ENCODE assay signal across 21 cellular contexts in genomic region chr1:45617618-45618017, GRCh38. TPM values are rescaled to one million over a fixed set of nuclear protein-coding genes. Genes with fewer than 3 reads are reported as not detected.
DNase-seq lines count a peak whose midpoint lies in the region; ATAC-seq and TF ChIP-seq lines count a peak whose summit lies in the region.
"Had no signal": no experiment of that assay in that cellular context is flagged by ENCODE, and none has a peak within 500 bp of the region (broad histone marks: within the 10 kb centered on the region; RNA-seq: fewer than 3 reads in every experiment).

No MANE protein-coding gene starts in this region.

- no peaks in the 10 kb centered on the region for H3K9me3 Mint-ChIP-seq in activated naive CD8-positive, alpha-beta T cell treated with anti-CD3 and anti-CD28 coated beads for 36 hours
- H3K9me3 Mint-ChIP-seq: T-cell had no signal

- no peak for ATAC-seq in HG03457 (IDR thresholded peaks at IDR 0.05; ENCODE audit: unreplicated experiment)
- ATAC-seq: heart left ventricle, pancreas, T-cell had no signal

- DNase-seq in Daoy (ENCODE audit: low read depth) (peak; percentile 37), HS-5 (ENCODE audit: low read depth) (peak; percentile 49), foreskin fibroblast (peak; percentile 34 to 37), nucleus accumbens (lab: John Stamatoyannopoulos, UW) (no peak), mesenteric fat pad (ENCODE audit: low spot score) (no peak)
- no peak for DNase-seq in activated naive CD8-positive, alpha-beta T cell treated with anti-CD3 and anti-CD28 coated beads for 36 hours
- DNase-seq: activated CD4-positive, CD25-positive, alpha-beta regulatory T cell treated with anti-CD3 and anti-CD28 coated beads, Interleukin-2, amount 50 U/mL, for 72 hours; activated CD8-positive, alpha-beta memory T cell treated with anti-CD3 and anti-CD28 coated beads, Interleukin-2, amount 50 U/mL, for 48 hours; central memory CD4-positive, alpha-beta T cell; GDM1; heart left ventricle; kidney; MG63; NCI-H2081; pancreas; stimulated activated naive CD4-positive, alpha-beta T cell treated with Interleukin-2 at 50 U/mL for 16 hours; T-cell had no signal

- H3K27ac Mint-ChIP-seq in activated naive CD8-positive, alpha-beta T cell treated with anti-CD3 and anti-CD28 coated beads for 36 hours, result peak overlapping the region; percentile 50

- H3K4me3 ChIP-seq in foreskin fibroblast (ENCODE audit: low read depth in 1 of 2, low read length in 2 of 2), result no peak overlapping the region
- H3K4me3 ChIP-seq: BLaER1, heart left ventricle, MG63, pancreas had no signal

- H3K27me3 Mint-ChIP-seq in activated naive CD8-positive, alpha-beta T cell treated with anti-CD3 and anti-CD28 coated beads for 36 hours, result no peaks in the 10 kb centered on the region
- H3K27me3 Mint-ChIP-seq: activated naive CD8-positive, alpha-beta T cell; T-cell had no signal

- peaks cover 31% of the 10 kb centered on the region for H3K36me3 Mint-ChIP-seq in activated naive CD8-positive, alpha-beta T cell treated with anti-CD3 and anti-CD28 coated beads for 36 hours

- no peak overlapping the region for H3K4me3 Mint-ChIP-seq in activated naive CD8-positive, alpha-beta T cell treated with anti-CD3 and anti-CD28 coated beads for 36 hours
- H3K4me3 Mint-ChIP-seq: activated naive CD8-positive, alpha-beta T cell; T-cell had no signal

- peaks cover 2% of the 10 kb centered on the region for H3K4me1 Mint-ChIP-seq in activated naive CD8-positive, alpha-beta T cell treated with anti-CD3 and anti-CD28 coated beads for 36 hours

- no peak for TF ChIP-seq CTCF in foreskin fibroblast (IDR thresholded peaks at IDR 0.05; ENCODE audit: low read depth, low read length)

RNA-seq across cellular contexts. Expression of gene CCDC17, which starts 6.2 kb away (rescaled TPM):
- total RNA-seq in Daoy (2014; rRNA removed; shearing (Covaris generic)), result 1.1 and 1.2 TPM in 2 replicates
- 1 to 10 TPM; 1.1 to 1.2 TPM for total RNA-seq in activated naive CD8-positive, alpha-beta T cell treated with anti-CD3 and anti-CD28 coated beads for 36 hours
- total RNA-seq in mesenteric fat pad, result 2.4 TPM
- total RNA-seq: epithelial cell of proximal tubule had no signal

RNA-seq across cellular contexts. Expression of gene NASP, which starts 33.8 kb away (rescaled TPM):
- 145 and 155 TPM in 2 replicates for total RNA-seq in Daoy (2014; rRNA removed; shearing (Covaris generic))
- 100 to 1,000 TPM; 274 to 278 TPM for total RNA-seq in activated naive CD8-positive, alpha-beta T cell treated with anti-CD3 and anti-CD28 coated beads for 36 hours
- 57.6 TPM for total RNA-seq in mesenteric fat pad

Comparison
In these comparisons a context has a peak if more than half of its experiments do, and no peak if none do; other contexts are left out.
1. DNase-seq: peak in Daoy (single experiment), HS-5 (single experiment) and foreskin fibroblast (2 of 2); none in activated naive CD8-positive, alpha-beta T cell treated with anti-CD3 and anti-CD28 coated beads for 36 hours (single experiment), nucleus accumbens (0 of 56) and mesenteric fat pad (single experiment).